ENCODE assay signal across 18 cellular contexts in genomic region chr2:213524164-213524563, GRCh38.
DNase-seq lines count a peak whose midpoint lies in the region; ATAC-seq and TF ChIP-seq lines count a peak whose summit lies in the region.
"Had no signal": no experiment of that assay in that cellular context is flagged by ENCODE, and none has a peak within 500 bp of the region (broad histone marks: within the 10 kb centered on the region; RNA-seq: fewer than 3 reads in every experiment).

No MANE protein-coding gene starts in this region.

- H3K27me3 ChIP-seq in DND-41 (ENCODE audit: insufficient read depth, low read length, poor library complexity) (no peaks in the 10 kb centered on the region), endodermal cell (ENCODE audit: control insufficient read depth, insufficient read depth, low read length, poor library complexity, severe bottlenecking) (no peaks in the 10 kb centered on the region), MM.1S (replicated peaks; ENCODE audit: insufficient read depth, low read length) (no peaks in the 10 kb centered on the region)
- H3K27me3 ChIP-seq: BLaER1 had no signal

- POLR2A ChIA-PET in OCI-LY7 (lab: Charles Lee): interaction anchor here (0.6 kb wide), 1 partner anchor 252 kb away, joined by 4 read pairs; no protein-coding TSS in a partner anchor

- H3K9me3 Mint-ChIP-seq in endodermal cell: peaks cover 39% of the 10 kb centered on the region

- H3K4me1 ChIP-seq in DND-41 (ENCODE audit: insufficient read depth, low read length): no peaks in the 10 kb centered on the region
- H3K4me1 ChIP-seq in OCI-LY7 (ENCODE audit: insufficient read depth, low read length, poor library complexity, severe bottlenecking): no peaks in the 10 kb centered on the region
- no peaks in the 10 kb centered on the region for H3K4me1 ChIP-seq in endodermal cell (ENCODE audit: control insufficient read depth, insufficient read depth, low read length)
- no peaks in the 10 kb centered on the region for H3K4me1 ChIP-seq in MM.1S (ENCODE audit: low read length)
- H3K4me1 ChIP-seq: BLaER1, Caco-2, HAP-1 had no signal

- H3K36me3 ChIP-seq in DND-41 (ENCODE audit: insufficient read depth, low read length) (no peaks in the 10 kb centered on the region), OCI-LY7 (ENCODE audit: insufficient read depth, low read length) (no peaks in the 10 kb centered on the region), endodermal cell (ENCODE audit: control insufficient read depth, insufficient read depth, low read length) (no peaks in the 10 kb centered on the region), MM.1S (replicated peaks; ENCODE audit: insufficient read depth, low read length) (no peaks in the 10 kb centered on the region)
- H3K36me3 ChIP-seq: BLaER1, HAP-1 had no signal

- H4K20me1 ChIP-seq in DND-41 (ENCODE audit: insufficient read depth, low read length) (no peaks in the 10 kb centered on the region), OCI-LY7 (ENCODE audit: insufficient read depth, low read length) (no peaks in the 10 kb centered on the region), MM.1S (ENCODE audit: insufficient read depth, low read length) (no peaks in the 10 kb centered on the region)
- H4K20me1 ChIP-seq: BLaER1 had no signal

- H3K27ac ChIP-seq in DND-41 (ENCODE audit: low read length): no peak overlapping the region
- H3K27ac ChIP-seq in OCI-LY7 (ENCODE audit: low read depth, low read length, poor library complexity, severe bottlenecking): no peak overlapping the region
- no peak overlapping the region for H3K27ac ChIP-seq in endodermal cell (ENCODE audit: low read depth, low read length)
- H3K27ac ChIP-seq in MM.1S (ENCODE audit: low read length): no peak overlapping the region
- H3K27ac ChIP-seq: 22Rv1, BLaER1, C4-2B had no signal

- no peak overlapping the region for H3K4me3 ChIP-seq in DND-41 (ENCODE audit: low read depth in 1 of 2, low read length in 2 of 2)
- H3K4me3 ChIP-seq in OCI-LY7 (ENCODE audit: low read depth, low read length, poor library complexity, severe bottlenecking): no peak overlapping the region
- no peak overlapping the region for H3K4me3 ChIP-seq in endodermal cell (ENCODE audit: low read length)
- H3K4me3 ChIP-seq in MM.1S (ENCODE audit: low read length): no peak overlapping the region
- H3K4me3 ChIP-seq: BLaER1, HAP-1 had no signal

- H2AFZ ChIP-seq in DND-41 (ENCODE audit: low read depth, low read length): no peak overlapping the region
- H2AFZ ChIP-seq in OCI-LY7 (ENCODE audit: low read length): no peak overlapping the region
- H2AFZ ChIP-seq in MM.1S (ENCODE audit: low read length): no peak overlapping the region

- no peaks in the 10 kb centered on the region for H3K4me1 Mint-ChIP-seq in endodermal cell
- H3K4me1 Mint-ChIP-seq: B cell; CD4-positive, CD25-positive, alpha-beta regulatory T cell had no signal

- H3K4me2 ChIP-seq in DND-41 (ENCODE audit: insufficient read depth, low read length) (no peak overlapping the region), OCI-LY7 (ENCODE audit: low read length) (no peak overlapping the region), MM.1S (ENCODE audit: low read depth, low read length) (no peak overlapping the region)
- H3K4me2 ChIP-seq: BLaER1 had no signal

- no TSS peak for BruUV-seq in OCI-LY7 (replicated peaks; lab: Mats Ljungman, UMichigan)

- H3K9me3 ChIP-seq in DND-41 (ENCODE audit: insufficient read depth, low read length, severe bottlenecking): peaks cover 17% of the 10 kb centered on the region
- peaks cover 14% of the 10 kb centered on the region for H3K9me3 ChIP-seq in OCI-LY7 (ENCODE audit: low read length)
- H3K9me3 ChIP-seq in endodermal cell (ENCODE audit: control insufficient read depth, low read length): peaks cover 19% of the 10 kb centered on the region
- no peaks in the 10 kb centered on the region for H3K9me3 ChIP-seq in MM.1S (replicated peaks; ENCODE audit: insufficient read depth, low read length)

- peaks cover 8% of the 10 kb centered on the region for H3K36me3 Mint-ChIP-seq in endodermal cell (ENCODE audit: low read depth)

- intact Hi-C loops in OCI-LY7 (cut with micrococcal nuclease; ENCODE audit: unreplicated experiment): no loop called here

- H3K27ac Mint-ChIP-seq in endodermal cell: no peak overlapping the region
- H3K27ac Mint-ChIP-seq: B cell; CD4-positive, CD25-positive, alpha-beta regulatory T cell; CD8-positive, alpha-beta T cell had no signal

- H3K9me2 ChIP-seq in OCI-LY7 (ENCODE audit: insufficient read depth, low read length): no peaks in the 10 kb centered on the region
- H3K9me2 ChIP-seq in MM.1S (replicated peaks; ENCODE audit: insufficient read depth, low read length): no peaks in the 10 kb centered on the region

- H3K9ac ChIP-seq in DND-41 (ENCODE audit: low read depth, low read length): no peak overlapping the region
- H3K9ac ChIP-seq in endodermal cell (ENCODE audit: extremely low read depth, low read length, poor library complexity, severe bottlenecking): no peak overlapping the region
- H3K9ac ChIP-seq in MM.1S (ENCODE audit: low read length): no peak overlapping the region
- H3K9ac ChIP-seq: BLaER1 had no signal

- TF ChIP-seq CTCF in DND-41 (IDR thresholded peaks at IDR 0.05; ENCODE audit: borderline replicate concordance, extremely low read depth, low read length, poor library complexity, severe bottlenecking): no peak
- no peak for TF ChIP-seq CTCF in OCI-LY7 (conservative IDR thresholded peaks at IDR 0.05; ENCODE audit: low read length)
- no peak for TF ChIP-seq CTCF in endodermal cell (conservative IDR thresholded peaks at IDR 0.05)
- TF ChIP-seq CTCF in MM.1S (IDR thresholded peaks at IDR 0.05; ENCODE audit: low read length): no peak

- ATAC-seq in DND-41 (ENCODE audit: insufficient read depth, low read depth): no peak
- ATAC-seq: CD8-positive, alpha-beta T cell had no signal

- no peak overlapping the region for H3K4me3 Mint-ChIP-seq in endodermal cell
- H3K4me3 Mint-ChIP-seq: B cell; CD4-positive, CD25-positive, alpha-beta regulatory T cell; CD8-positive, alpha-beta T cell had no signal

- H3K27me3 Mint-ChIP-seq in endodermal cell (ENCODE audit: insufficient read depth): no peaks in the 10 kb centered on the region
- H3K27me3 Mint-ChIP-seq: B cell; CD4-positive, CD25-positive, alpha-beta regulatory T cell had no signal

- CTCF ChIA-PET in OCI-LY7 (lab: Charles Lee; ENCODE audit: unreplicated experiment): no interaction called here

- no peaks in the 10 kb centered on the region for H3F3A ChIP-seq in MM.1S (ENCODE audit: insufficient read depth, low read length)

- H3K79me2 ChIP-seq in DND-41 (ENCODE audit: insufficient read depth, low read length) (no peaks in the 10 kb centered on the region), OCI-LY7 (ENCODE audit: insufficient read depth, low read depth, low read length) (no peaks in the 10 kb centered on the region), MM.1S (ENCODE audit: low read length) (no peaks in the 10 kb centered on the region)

- DNase-seq in DMS 273 (lab: John Stamatoyannopoulos, UW; ENCODE audit: unreplicated experiment) (peak; percentile 5), DMS 273 treated with DMSO at 0.1 percent for 48 hours (lab: John Stamatoyannopoulos, UW) (no peak), DND-41 (peak; percentile 14), OCI-LY7 (ENCODE audit: low spot score) (peak; percentile 23), endodermal cell (peak; percentile 47), MM.1S (no peak), LoVo (ENCODE audit: low spot score) (no peak)
- DNase-seq: CD4-positive, CD25-positive, alpha-beta regulatory T cell; CD8-positive, alpha-beta T cell; DMS79; GF-D8; GOT3 had no signal

Comparison
In these comparisons a context has a peak if more than half of its experiments do, and no peak if none do; other contexts are left out.
1. DNase-seq: peak in DMS 273 (single experiment), DND-41 (single experiment), OCI-LY7 (single experiment) and endodermal cell (single experiment); none in DMS 273 treated with DMSO at 0.1 percent for 48 hours (single experiment), MM.1S (single experiment) and LoVo (single experiment).